Comparison of ENCODE assay signal across 8 cellular contexts in genomic region chr9:137607141-137607857, GRCh38. TPM values are rescaled to one million over a fixed set of nuclear protein-coding genes. Genes with fewer than 3 reads are reported as not detected.
DNase-seq lines count a peak whose midpoint lies in the region; ATAC-seq and TF ChIP-seq lines count a peak whose summit lies in the region.

No MANE protein-coding gene starts in this region.

- H3K27ac ChIP-seq in VCaP, result peak overlapping the region; percentile 95

- no peak for TF ChIP-seq CTCF in VCaP (conservative IDR thresholded peaks at IDR 0.05)

- no peaks in the 10 kb centered on the region for H3K9me3 Mint-ChIP-seq in T-helper 1 cell treated with Interleukin-12 subunit alpha and Interleukin-12 subunit beta and Interleukin-4 antibody, amounts not matched to agents 30 μg/mL and 1 μg/mL, for 36 hours
- no peaks in the 10 kb centered on the region for H3K9me3 Mint-ChIP-seq in stimulated activated effector memory CD8-positive, alpha-beta T cell treated with anti-CD3 and anti-CD28 coated beads, Interleukin-12 subunit alpha, Interleukin-12 subunit beta, amount 100 ng/mL, for 72 hours

- H3K4me1 Mint-ChIP-seq in T-helper 1 cell treated with Interleukin-12 subunit alpha and Interleukin-12 subunit beta and Interleukin-4 antibody, amounts not matched to agents 30 μg/mL and 1 μg/mL, for 36 hours (ENCODE audit: low read depth), result peaks cover 20% of the 10 kb centered on the region
- peaks cover 38% of the 10 kb centered on the region for H3K4me1 Mint-ChIP-seq in stimulated activated effector memory CD8-positive, alpha-beta T cell treated with anti-CD3 and anti-CD28 coated beads, Interleukin-12 subunit alpha, Interleukin-12 subunit beta, amount 100 ng/mL, for 72 hours

- ATAC-seq in left ventricle myocardium superior (no peak), HG02852 (IDR thresholded peaks at IDR 0.05; ENCODE audit: unreplicated experiment) (no peak), GM21528 (IDR thresholded peaks at IDR 0.05; ENCODE audit: low FRiP score, unreplicated experiment) (no peak)
- no peak for ATAC-seq in stimulated activated effector memory CD8-positive, alpha-beta T cell treated with anti-CD3 and anti-CD28 coated beads, Interleukin-12 subunit alpha, Interleukin-12 subunit beta, amount 100 ng/mL, for 72 hours

- peak overlapping the region; percentile 84 for H3K4me3 Mint-ChIP-seq in T-helper 1 cell treated with Interleukin-12 subunit alpha and Interleukin-12 subunit beta and Interleukin-4 antibody, amounts not matched to agents 30 μg/mL and 1 μg/mL, for 36 hours
- peak overlapping the region; percentile 73 for H3K4me3 Mint-ChIP-seq in stimulated activated effector memory CD8-positive, alpha-beta T cell treated with anti-CD3 and anti-CD28 coated beads, Interleukin-12 subunit alpha, Interleukin-12 subunit beta, amount 100 ng/mL, for 72 hours

- DNase-seq in T-helper 1 cell (no peak), left ventricle myocardium superior (peak; percentile 58), posterior vena cava (ENCODE audit: low spot score) (no peak)
- no peak for DNase-seq in stimulated activated effector memory CD8-positive, alpha-beta T cell treated with anti-CD3 and anti-CD28 coated beads, Interleukin-12 subunit alpha, Interleukin-12 subunit beta, amount 100 ng/mL, for 72 hours (ENCODE audit: low spot score in 2 of 2)

- H3K36me3 Mint-ChIP-seq in T-helper 1 cell treated with Interleukin-12 subunit alpha and Interleukin-12 subunit beta and Interleukin-4 antibody, amounts not matched to agents 30 μg/mL and 1 μg/mL, for 36 hours (ENCODE audit: low read depth), result no peaks in the 10 kb centered on the region
- H3K36me3 Mint-ChIP-seq in stimulated activated effector memory CD8-positive, alpha-beta T cell treated with anti-CD3 and anti-CD28 coated beads, Interleukin-12 subunit alpha, Interleukin-12 subunit beta, amount 100 ng/mL, for 72 hours, result peaks cover 4% of the 10 kb centered on the region

- intact Hi-C loops in left ventricle myocardium superior (cut with micrococcal nuclease), result no loop called here
- intact Hi-C loops in posterior vena cava (cut with DNase I), result no loop called here

- peaks cover 6% of the 10 kb centered on the region for H3K27me3 Mint-ChIP-seq in T-helper 1 cell treated with Interleukin-12 subunit alpha and Interleukin-12 subunit beta and Interleukin-4 antibody, amounts not matched to agents 30 μg/mL and 1 μg/mL, for 36 hours (ENCODE audit: low read depth)

- H3K27ac Mint-ChIP-seq in T-helper 1 cell treated with Interleukin-12 subunit alpha and Interleukin-12 subunit beta and Interleukin-4 antibody, amounts not matched to agents 30 μg/mL and 1 μg/mL, for 36 hours, result no peak overlapping the region
- peak overlapping the region; percentile 14 for H3K27ac Mint-ChIP-seq in stimulated activated effector memory CD8-positive, alpha-beta T cell treated with anti-CD3 and anti-CD28 coated beads, Interleukin-12 subunit alpha, Interleukin-12 subunit beta, amount 100 ng/mL, for 72 hours

RNA-seq across cellular contexts. Expression of gene ARRDC1, which starts 1.8 kb away (rescaled TPM):
- total RNA-seq in left ventricle myocardium superior, result 17.3 TPM
- total RNA-seq in posterior vena cava, result 10 to 100 TPM; 14.9 to 18.0 TPM

RNA-seq across cellular contexts. Expression of gene EHMT1, which starts 11.5 kb away (rescaled TPM):
- total RNA-seq in left ventricle myocardium superior, result 37.0 TPM
- 10 to 100 TPM; 56.2 to 59.6 TPM for total RNA-seq in posterior vena cava

RNA-seq across cellular contexts. Expression of gene ZMYND19, which starts 17.0 kb away (rescaled TPM):
- total RNA-seq in left ventricle myocardium superior (11.6 TPM), posterior vena cava (10 to 100 TPM in 1 of 2 donors, 1 to 10 TPM in 1; 9.1 to 11.0 TPM)

RNA-seq across cellular contexts. Expression of gene DPH7, which starts 28.6 kb away (rescaled TPM):
- total RNA-seq in left ventricle myocardium superior (21.8 TPM), posterior vena cava (10 to 100 TPM; 15.9 to 17.7 TPM)

RNA-seq across cellular contexts. Expression of gene MRPL41, which starts 55.6 kb away (rescaled TPM):
- total RNA-seq in left ventricle myocardium superior, result 228 TPM
- 10 to 100 TPM; 24.4 to 27.3 TPM for total RNA-seq in posterior vena cava
